Comparison of ENCODE assay signal across 1 cellular context in genomic region chr10:125024496-125025234, GRCh38.
TF ChIP-seq lines count a peak whose summit lies in the region.

No MANE protein-coding gene starts in this region.

TF ChIP-seq in HEK293, 187 proteins besides CTCF, POLR2A, EP300 and RAD21 (continued from another document):
- TF ChIP-seq REST (tag by site-specific recombination; IDR thresholded peaks at IDR 0.05) (no peak), SCRT1 (tag by site-specific recombination; IDR thresholded peaks at IDR 0.05; ENCODE audit: borderline replicate concordance) (peak; percentile 89), ZNF629 (tag by site-specific recombination; IDR thresholded peaks at IDR 0.05) (peak; percentile 54; the same call in 1 of the 2 replicates), PATZ1 (tag by site-specific recombination; IDR thresholded peaks at IDR 0.05) (0 out of 2 replicates have a peak, but pooled peaks have one; percentile 2), ZSCAN18 (tag by site-specific recombination; IDR thresholded peaks at IDR 0.05) (no peak), ZNF423 (tag by site-specific recombination; IDR thresholded peaks at IDR 0.05) (no peak), ZNF768 (tag by site-specific recombination; IDR thresholded peaks at IDR 0.05) (no peak), SCRT2 (tag by site-specific recombination; IDR thresholded peaks at IDR 0.05) (peak; percentile 93), AEBP2 (tag by site-specific recombination; IDR thresholded peaks at IDR 0.05; ENCODE audit: borderline replicate concordance) (no peak), ZNF18 (tag by site-specific recombination; IDR thresholded peaks at IDR 0.05) (no peak), ZBTB17 (tag by site-specific recombination; IDR thresholded peaks at IDR 0.05) (peak; percentile 26; the same call in 1 of the 2 replicates), ZBTB8A (tag by site-specific recombination; IDR thresholded peaks at IDR 0.05) (0 out of 2 replicates have a peak, but pooled peaks have one; percentile 14), ZSCAN23 (tag by site-specific recombination; IDR thresholded peaks at IDR 0.05) (no peak), SP7 (tag by site-specific recombination; IDR thresholded peaks at IDR 0.05) (peak; percentile 94), ZEB2 (tag by site-specific recombination; IDR thresholded peaks at IDR 0.05) (0 out of 2 replicates have a peak, but pooled peaks have one; percentile 34), ZNF366 (tag by site-specific recombination; conservative IDR thresholded peaks at IDR 0.05) (peak; percentile 89), ZNF362 (tag by site-specific recombination; IDR thresholded peaks at IDR 0.05) (no peak), ZNF311 (tag by site-specific recombination; IDR thresholded peaks at IDR 0.05; ENCODE audit: borderline replicate concordance) (no peak)
TF ChIP-seq in HEK293: peak in this region for 13.
